9 cellular contexts compared by ENCODE assay signal in genomic region chr4:112523008-112523440, GRCh38. TPM values are rescaled to one million over a fixed set of nuclear protein-coding genes. Genes with fewer than 3 reads are reported as not detected.
DNase-seq lines count a peak whose midpoint lies in the region; ATAC-seq and TF ChIP-seq lines count a peak whose summit lies in the region.
"Had no signal": no experiment of that assay in that cellular context is flagged by ENCODE, and none has a peak within 500 bp of the region (broad histone marks: within the 10 kb centered on the region; RNA-seq: fewer than 3 reads in every experiment).

No MANE protein-coding gene starts in this region.

- peak; percentile 21 for TF ChIP-seq CTCF in hepatocyte (IDR thresholded peaks at IDR 0.05; ENCODE audit: poor library complexity)

- H3K27me3 Mint-ChIP-seq in activated T-helper 17 cell treated with anti-CD3 and anti-CD28 coated beads, Interleukin-2, amount 50 U/mL, for 72 hours = peaks cover 63% of the 10 kb centered on the region

- H3K27me3 ChIP-seq in hepatocyte = peaks cover 98% of the 10 kb centered on the region

- peaks cover 8% of the 10 kb centered on the region for H3K4me1 Mint-ChIP-seq in activated T-helper 17 cell treated with anti-CD3 and anti-CD28 coated beads, Interleukin-2, amount 50 U/mL, for 72 hours

- H3K27ac Mint-ChIP-seq in activated T-helper 17 cell treated with anti-CD3 and anti-CD28 coated beads, Interleukin-2, amount 50 U/mL, for 72 hours = peak overlapping the region; percentile 33

- no peak overlapping the region for H3K27ac ChIP-seq in hepatocyte

- H3K4me1 ChIP-seq in hepatocyte (ENCODE audit: insufficient read depth) = peaks cover 14% of the 10 kb centered on the region

- no peaks in the 10 kb centered on the region for H3K36me3 ChIP-seq in hepatocyte (replicated peaks; ENCODE audit: insufficient read depth, low read depth)

- H3K79me2 ChIP-seq in hepatocyte = no peaks in the 10 kb centered on the region

- H3K4me2 ChIP-seq in hepatocyte = peak overlapping the region; percentile 95

- peak overlapping the region; percentile 88 for H3K4me3 Mint-ChIP-seq in activated T-helper 17 cell treated with anti-CD3 and anti-CD28 coated beads, Interleukin-2, amount 50 U/mL, for 72 hours

- no peaks in the 10 kb centered on the region for H4K20me1 ChIP-seq in hepatocyte (ENCODE audit: insufficient read depth, poor library complexity, severe bottlenecking)

- H3K9me3 ChIP-seq in hepatocyte (ENCODE audit: low read depth) = no peaks in the 10 kb centered on the region

- H3K36me3 Mint-ChIP-seq in activated T-helper 17 cell treated with anti-CD3 and anti-CD28 coated beads, Interleukin-2, amount 50 U/mL, for 72 hours (ENCODE audit: low read depth) = peaks cover 11% of the 10 kb centered on the region

- DNase-seq in DMS53 treated with DMSO at 0.1 percent for 48 hours (lab: John Stamatoyannopoulos, UW; ENCODE audit: unreplicated experiment) (peak; percentile 31), hepatocyte (ENCODE audit: low spot score) (peak; percentile 41), NCI-H2196 treated with DMSO at 0.1 percent for 48 hours (lab: John Stamatoyannopoulos, UW; ENCODE audit: unreplicated experiment) (no peak), CD1c-positive myeloid dendritic cell (ENCODE audit: extremely low spot score) (no peak)
- DNase-seq in Jurkat, Clone E6-1 (ENCODE audit: low read depth, low spot score) = peak; percentile 54
- peak; percentile 25 to 34 for DNase-seq in stimulated activated CD4-positive, alpha-beta T cell treated with anti-CD3 and anti-CD28 coated beads, Interleukin-4, amount 100 ng/mL, for 4 hours

- peak overlapping the region; percentile 56 for H3K4me3 ChIP-seq in Jurkat, Clone E6-1 (ENCODE audit: low read length)
- H3K4me3 ChIP-seq in hepatocyte = peak overlapping the region; percentile 65

- peak; percentile 37 for ATAC-seq in GM21515 (IDR thresholded peaks at IDR 0.05; ENCODE audit: unreplicated experiment)
- peak; percentile 50 for ATAC-seq in activated T-helper 17 cell treated with anti-CD3 and anti-CD28 coated beads, Interleukin-2, amount 50 U/mL, for 72 hours (replicated peaks)

- H3K9me3 Mint-ChIP-seq in activated T-helper 17 cell treated with anti-CD3 and anti-CD28 coated beads, Interleukin-2, amount 50 U/mL, for 72 hours = no peaks in the 10 kb centered on the region

- H2AFZ ChIP-seq in hepatocyte = peak overlapping the region; percentile 59

- H3K9me2 ChIP-seq in hepatocyte (replicated peaks; ENCODE audit: insufficient read depth) = no peaks in the 10 kb centered on the region

- WGBS in hepatocyte (ENCODE audit: low lambda C conversion rate, missing lambda C conversion rate) = 3% methylated on average over 29 of the region's 29 CpGs

RNA-seq across cellular contexts. Expression of gene NEUROG2, which starts 7.0 kb away (rescaled TPM):
- 1.4 TPM for polyA plus RNA-seq in Jurkat, Clone E6-1 (2012; ENCODE audit: insufficient read depth, insufficient read length)
- not detected for total RNA-seq in activated T-helper 17 cell treated with anti-CD3 and anti-CD28 coated beads, Interleukin-2, amount 50 U/mL, for 72 hours
- total RNA-seq in hepatocyte = 0.20 TPM in 1 of 2 replicates, not detected in the other
- 0.39 TPM in 1 of 2 replicates, not detected in the other for polyA plus RNA-seq in hepatocyte
- total RNA-seq: NCI-H460 had no signal

Comparison
In these comparisons a context has a peak if more than half of its experiments do, and no peak if none do; other contexts are left out.
1. DNase-seq: peak in DMS53 treated with DMSO at 0.1 percent for 48 hours (single experiment), Jurkat, Clone E6-1 (single experiment), hepatocyte (single experiment) and stimulated activated CD4-positive, alpha-beta T cell treated with anti-CD3 and anti-CD28 coated beads, Interleukin-4, amount 100 ng/mL, for 4 hours (2 of 2); none in NCI-H2196 treated with DMSO at 0.1 percent for 48 hours (single experiment) and CD1c-positive myeloid dendritic cell (single experiment).